ENCODE assay signal across 8 cellular contexts in genomic region chr1:204398197-204399125, GRCh38. TPM values are rescaled to one million over a fixed set of nuclear protein-coding genes. Genes with fewer than 3 reads are reported as not detected.
DNase-seq lines count a peak whose midpoint lies in the region; ATAC-seq and TF ChIP-seq lines count a peak whose summit lies in the region.

No MANE protein-coding gene starts in this region.

- no peaks in the 10 kb centered on the region for H3K9me3 ChIP-seq in mammary epithelial cell (replicated peaks; ENCODE audit: insufficient read depth, low read length)

- ATAC-seq in HG03045 (IDR thresholded peaks at IDR 0.05; ENCODE audit: unreplicated experiment): peak; percentile 59

- TF ChIP-seq CTCF in mammary epithelial cell (conservative IDR thresholded peaks at IDR 0.05 in 1 of 2, IDR thresholded peaks at IDR 0.05 in 1 of 2; ENCODE audit: extremely low read depth in 1 of 2, insufficient read depth in 1 of 2, low read depth in 1 of 2, low read length in 2 of 2): peak; percentile 90

- no TSS peak for BruUV-seq in mammary epithelial cell (replicated peaks; lab: Mats Ljungman, UMichigan)

- CTCF ChIA-PET in mammary epithelial cell (lab: Charles Lee; ENCODE audit: low non-redundant PET): interaction anchor here (0.6 to 1.2 kb wide), 18 partner anchors 9 to 472 kb away, joined by 3 to 20 read pairs (median 5); partner anchors contain the start of gene GOLT1A

- H3K27me3 ChIP-seq in mammary epithelial cell (ENCODE audit: insufficient read depth, low read length): no peaks in the 10 kb centered on the region

- no peak overlapping the region for H3K9ac ChIP-seq in mammary epithelial cell (ENCODE audit: insufficient read depth, low read length)

- peaks cover 25% of the 10 kb centered on the region for H3K79me2 ChIP-seq in mammary epithelial cell (ENCODE audit: insufficient read depth, low read length)

- 64% methylated on average over 7 of the region's 7 CpGs for WGBS in mammary epithelial cell (ENCODE audit: low coverage, missing lambda C conversion rate)

- peaks cover 26% of the 10 kb centered on the region for H3K36me3 ChIP-seq in mammary epithelial cell (ENCODE audit: insufficient read depth, low read length)

- dilution Hi-C loops in mammary epithelial cell (cut with HindIII; ENCODE audit: low sequenced_read_pairs): no loop called here

- in situ Hi-C loops in mammary epithelial cell (cut with MboI; ENCODE audit: low sequenced_read_pairs in 2 of 2): no loop called here

- no peak overlapping the region for H2AFZ ChIP-seq in mammary epithelial cell (ENCODE audit: low read depth, low read length)

- H4K20me1 ChIP-seq in mammary epithelial cell (ENCODE audit: insufficient read depth, low read length): no peaks in the 10 kb centered on the region

- H3K27ac ChIP-seq in mammary epithelial cell (ENCODE audit: insufficient read depth, low read depth, low read length): no peak overlapping the region

- intact Hi-C loops in mammary epithelial cell (cut with micrococcal nuclease): loop anchor here (1.0 kb wide), 1 partner anchor 10 kb away; no protein-coding TSS in a partner anchor

- H3K4me3 ChIP-seq in mammary epithelial cell (replicated peaks in 1 of 3; ENCODE audit: insufficient read depth in 1 of 3, low read depth in 2 of 3, low read length in 3 of 3): no peak overlapping the region

- no peaks in the 10 kb centered on the region for H3K4me1 ChIP-seq in mammary epithelial cell (ENCODE audit: insufficient read depth, low read length)

- DNase-seq in activated gamma-delta T cell treated with Interleukin-2 at 50 U/mL for 16 hours: peak; percentile 49
- DNase-seq in activated gamma-delta T cell (lab: John Stamatoyannopoulos, UW): no peak
- DNase-seq in NCI-H2081 treated with DMSO at 0.1 percent for 48 hours (lab: John Stamatoyannopoulos, UW): peak; percentile 84
- DNase-seq in T-helper 2 cell: peak in 4 of 5 experiments; percentile 19 to 75 (median 44)
- peak; percentile 75 for DNase-seq in mammary epithelial cell
- DNase-seq in islet precursor cell: peak; percentile 92
- DNase-seq in stimulated activated CD4-positive, alpha-beta T cell treated with anti-CD3 and anti-CD28 coated beads, TNF-alpha, amount 100 ng/mL, for 1 hour (ENCODE audit: low read depth in 3 of 3, low spot score in 1 of 3): peak in 2 of 3 donors; percentile 24

- H3K4me2 ChIP-seq in mammary epithelial cell (ENCODE audit: insufficient read depth, low read depth, low read length): no peak overlapping the region

RNA-seq across cellular contexts. Expression of gene PPP1R15B, which starts 13.2 kb away (rescaled TPM):
- total RNA-seq in mammary epithelial cell: 10 to 100 TPM; 33.4 to 37.5 TPM
- 20.1 TPM for polyA plus RNA-seq in mammary epithelial cell
- polyA minus RNA-seq in mammary epithelial cell: 41.7 TPM

RNA-seq across cellular contexts. Expression of gene PLEKHA6, which starts 38.7 kb away (rescaled TPM):
- total RNA-seq in mammary epithelial cell: 10 to 100 TPM in 1 of 2 donors, 1 to 10 TPM in 1; 4.8 to 11.8 TPM
- polyA plus RNA-seq in mammary epithelial cell: 7.4 TPM
- 11.8 TPM for polyA minus RNA-seq in mammary epithelial cell
